In the genomic region with DNA sequence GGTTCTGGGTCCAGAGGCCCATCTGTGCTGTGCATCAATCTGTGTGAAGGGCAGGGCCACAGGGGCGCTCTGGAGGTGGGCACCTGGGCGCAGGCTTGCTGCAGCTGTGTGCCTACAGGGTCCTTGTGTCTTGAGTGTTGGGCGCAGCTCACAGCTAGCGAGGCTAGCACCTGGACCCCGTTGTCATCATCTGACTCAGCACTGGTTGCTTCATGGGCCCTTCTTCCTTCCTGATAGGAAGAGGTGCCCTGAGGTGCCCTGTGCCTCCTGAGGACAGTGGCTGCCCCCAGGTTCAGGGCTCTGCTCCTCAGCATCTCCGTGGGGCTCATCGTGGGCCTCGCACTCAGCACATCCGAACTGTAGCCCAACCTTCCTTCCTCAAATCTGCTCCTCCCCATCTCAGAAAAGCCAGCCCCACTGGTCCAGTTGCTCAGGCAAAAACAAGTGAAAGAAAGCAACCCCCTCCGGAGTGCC, we compare ENCODE assay signal across 9 cellular contexts. TPM values are rescaled to one million over a fixed set of nuclear protein-coding genes. Genes with fewer than 3 reads are reported as not detected.
DNase-seq lines count a peak whose midpoint lies in the region; ATAC-seq, FAIRE-seq and TF ChIP-seq lines count a peak whose summit lies in the region.
"Had no signal": no experiment of that assay in that cellular context is flagged by ENCODE, and none has a peak within 500 bp of the region (broad histone marks: within the 10 kb centered on the region; RNA-seq: fewer than 3 reads in every experiment).

No MANE protein-coding gene starts in this region.

- TF ChIP-seq CTCF in H1 (IDR thresholded peaks at IDR 0.05; ENCODE audit: control extremely low read depth in 1 of 3, insufficient read depth in 1 of 3, low read depth in 1 of 3, low read length in 3 of 3) (no peak), sigmoid colon (IDR thresholded peaks at IDR 0.05) (no peak)

- H3K4me1 ChIP-seq in H1 (replicated peaks in 1 of 4; ENCODE audit: control insufficient read depth in 3 of 4, insufficient read depth in 4 of 4, low read length in 3 of 4) (peaks cover 38 to 58% (median 50%) of the 10 kb centered on the region in 4 experiments), sigmoid colon (peaks cover 0 to 72% (median 67%) of the 10 kb centered on the region in 4 donors)

- TF ChIP-seq POLR2A in H1 (IDR thresholded peaks at IDR 0.05; ENCODE audit: control extremely low read depth in 1 of 2, low read depth in 2 of 2, low read length in 2 of 2) = no peak
- TF ChIP-seq POLR2A in sigmoid colon (IDR thresholded peaks at IDR 0.05) = no peak

- H3K9me3 ChIP-seq in H1 (ENCODE audit: insufficient read depth in 2 of 2, low read depth in 1 of 2, low read length in 1 of 2) (no peaks in the 10 kb centered on the region), sigmoid colon (no peaks in the 10 kb centered on the region)

- H3K27ac ChIP-seq in H1 (ENCODE audit: low read depth, low read length) (no peak overlapping the region), sigmoid colon (peak overlapping the region; percentile 62 to 82 (median 74))

- H3K14ac ChIP-seq in H1 (ENCODE audit: insufficient read length) = no peak overlapping the region

- H3K36me3 ChIP-seq in H1 (ENCODE audit: control insufficient read depth in 2 of 4, insufficient read depth in 4 of 4, low read length in 3 of 4) = peaks cover under 1 to 5% (median 2%) of the 10 kb centered on the region in 4 experiments; a peak in 6 of 8 replicates
- H3K36me3 ChIP-seq in sigmoid colon = peaks cover 0 to under 1% (median 0%) of the 10 kb centered on the region in 4 donors

- H3K18ac ChIP-seq in H1 (ENCODE audit: extremely low read depth, low read length) = no peak overlapping the region

- no peak overlapping the region for H2BK20ac ChIP-seq in H1 (ENCODE audit: low read length)

- no peak overlapping the region for H3K4ac ChIP-seq in H1 (replicated peaks; ENCODE audit: insufficient read length, low read depth, low read length)

- peak overlapping the region; percentile 82 for H2BK5ac ChIP-seq in H1 (ENCODE audit: low read depth, low read length)

- no peak overlapping the region for H4K5ac ChIP-seq in H1 (ENCODE audit: insufficient read length, low read depth, low read length)

- DNase-seq in RKO (ENCODE audit: low spot score) (peak; percentile 30), H1 (ENCODE audit: low read depth in 1 of 2, low spot score in 2 of 2) (no peak), sigmoid colon (no peak), COLO829 (ENCODE audit: low spot score) (no peak)
- DNase-seq in effector CD4-positive, alpha-beta T cell = no peak
- DNase-seq: NCI-H1092 had no signal

- FAIRE-seq in H1 (lab: Jason Lieb, UNC) = no peak

- H3K79me2 ChIP-seq in H1 (ENCODE audit: control insufficient read depth in 1 of 2, insufficient read depth in 2 of 2, low read length in 2 of 2) = peaks cover 17 to 92% of the 10 kb centered on the region in 2 experiments

- no peak overlapping the region for H2BK120ac ChIP-seq in H1 (replicated peaks; ENCODE audit: low read depth, low read length)

- WGBS in H1 (ENCODE audit: extremely low coverage in 1 of 2, insufficient coverage in 1 of 2, insufficient read length in 1 of 2, insufficient replicate concordance in 2 of 2, low coverage in 1 of 2, low lambda C conversion rate in 2 of 2, missing lambda C conversion rate in 1 of 2), 2 experiments = 78% methylated on average over 10 of the region's 10 CpGs; no CpG with 5 or more reads in 1 of the 2 experiments
- 49 to 78% methylated on average over 10 of the region's 10 CpGs for WGBS in sigmoid colon, 2 donors

- no peak overlapping the region for H3K23ac ChIP-seq in H1 (ENCODE audit: insufficient read length)

- H3K27me3 ChIP-seq in H1 (replicated peaks in 1 of 4; ENCODE audit: control insufficient read depth in 3 of 4, extremely low read depth in 1 of 4, insufficient read depth in 3 of 4, low read length in 3 of 4) = no peaks in the 10 kb centered on the region; a peak in 1 of 7 replicates
- H3K27me3 ChIP-seq in sigmoid colon = no peaks in the 10 kb centered on the region

- intact Hi-C loops in sigmoid colon (cut with DNase I) = loop anchor here (5.0 kb wide), 1 partner anchor 53 kb away; the partner anchor contains the start of gene GATAD2A

- peaks cover 37% of the 10 kb centered on the region for H3K79me1 ChIP-seq in H1 (ENCODE audit: low read depth, low read length)

- peak overlapping the region; percentile 37; the same call in 1 of the 2 replicates for H4K8ac ChIP-seq in H1 (ENCODE audit: extremely low read depth, insufficient read depth, low read length)

- H2BK12ac ChIP-seq in H1 (ENCODE audit: low read depth, low read length) = no peak overlapping the region; the same call in 1 of the 2 replicates

- no peak overlapping the region for H3K9ac ChIP-seq in H1 (replicated peaks in 1 of 4; ENCODE audit: extremely low read depth in 1 of 4, low read depth in 3 of 4, low read length in 3 of 4)

- no peak overlapping the region for H4K91ac ChIP-seq in H1 (replicated peaks; ENCODE audit: insufficient read length, low read length)

- peak; percentile 24 for ATAC-seq in GM19025 (IDR thresholded peaks at IDR 0.05; ENCODE audit: low read depth, unreplicated experiment)
- ATAC-seq in GM21786 (IDR thresholded peaks at IDR 0.05; ENCODE audit: unreplicated experiment) = no peak
- ATAC-seq in HG03196 (IDR thresholded peaks at IDR 0.05; ENCODE audit: unreplicated experiment) = no peak

- H2AFZ ChIP-seq in H1 (ENCODE audit: low read length) = no peak overlapping the region

- no peak overlapping the region for H2AK5ac ChIP-seq in H1 (ENCODE audit: low read depth, low read length)

- POLR2A ChIA-PET in H1 (lab: Charles Lee; ENCODE audit: partially characterized antibody) = interaction anchor here (0.7 to 1.0 kb wide), 2 partner anchors 12 to 22 kb away, joined by 3 read pairs; no protein-coding TSS in a partner anchor

- H3K4me2 ChIP-seq in H1 (ENCODE audit: insufficient read depth in 1 of 2, low read depth in 2 of 2, low read length in 2 of 2) = peak overlapping the region; percentile 44 to 69; a peak in 1 of 4 replicates

- peaks cover 2% of the 10 kb centered on the region; the same call in 1 of the 2 replicates for H3K23me2 ChIP-seq in H1 (ENCODE audit: low read depth, low read length)

- 0 out of 2 replicates have a peak overlapping the region, but pooled peaks have one; percentile 54 for H2BK15ac ChIP-seq in H1 (ENCODE audit: low read length)

- CTCF ChIA-PET in H1 (lab: Charles Lee; ENCODE audit: partially characterized antibody) = interaction anchor here (0.9 to 2.4 kb wide), 7 partner anchors 10 to 94 kb away, joined by 3 to 8 read pairs (median 6); no protein-coding TSS in a partner anchor

- H3K4me3 ChIP-seq in H1 (ENCODE audit: extremely low read depth in 1 of 4, insufficient read depth in 2 of 4, low read depth in 3 of 4, low read length in 4 of 4) (no peak overlapping the region), sigmoid colon (peak overlapping the region in 2 of 4 donors; percentile 4 to 9)

- TF ChIP-seq EP300 in H1 (IDR thresholded peaks at IDR 0.05; ENCODE audit: borderline replicate concordance in 1 of 2, low read depth in 2 of 2, low read length in 2 of 2) = no peak
- no peak for TF ChIP-seq EP300 in sigmoid colon (IDR thresholded peaks at IDR 0.05)

- H3K56ac ChIP-seq in H1 (replicated peaks; ENCODE audit: insufficient read length, low read depth, low read length) = no peak overlapping the region

- peaks cover 44 to 54% of the 10 kb centered on the region in 2 experiments for H4K20me1 ChIP-seq in H1 (replicated peaks in 1 of 2; ENCODE audit: control insufficient read depth in 1 of 2, insufficient read depth in 2 of 2, low read length in 2 of 2)

- no peak for TF ChIP-seq RAD21 in H1 (IDR thresholded peaks at IDR 0.05 in 1 of 2, conservative IDR thresholded peaks at IDR 0.05 in 1 of 2; ENCODE audit: low read depth in 2 of 2, low read length in 2 of 2)

TF ChIP-seq in H1, 55 proteins besides CTCF, POLR2A, EP300 and RAD21 (continues in another document):
- TF ChIP-seq TAF1 (IDR thresholded peaks at IDR 0.05; ENCODE audit: low read depth, low read length) = no peak
- no peak for TF ChIP-seq FOSL1 (IDR thresholded peaks at IDR 0.05; ENCODE audit: insufficient read depth, low read depth, low read length)

RNA-seq across cellular contexts. Expression of gene GATAD2A, which starts 54.8 kb away (rescaled TPM):
- total RNA-seq in H1 (2021; fragmentation: NEBNext Ultra II Directional; extraction: Animal tissue kit (Norgen Biotek cat#: 25700)) = 205 and 210 TPM in 2 replicates
- 38.4 and 54.9 TPM in 2 replicates for polyA plus RNA-seq in H1 (2011; rRNA removed)
- 40.1 TPM for polyA plus RNA-seq in H1 (2011; cell fraction: cytosol; rRNA removed)
- 48.0 TPM for polyA plus RNA-seq in H1 (2011; cell fraction: nucleus; rRNA removed)
- 71.5 to 98.9 TPM (median 84.3 TPM) in 4 replicates for polyA plus RNA-seq in H1 (2012, experiment 1 of 2)
- 49.7 TPM for polyA plus RNA-seq in H1 (2012, experiment 2 of 2)
- 69.1 TPM for polyA plus RNA-seq in H1 (2013, experiment 1 of 2)
- polyA plus RNA-seq in H1 (2013, experiment 2 of 2) = 71.8 TPM
- polyA minus RNA-seq in H1 (2011; rRNA and poly(A)+ RNA removed) = 22.1 and 22.6 TPM in 2 replicates
- 76.8 TPM for polyA minus RNA-seq in H1 (2011; cell fraction: cytosol; rRNA and poly(A)+ RNA removed)
- 33.9 TPM for polyA minus RNA-seq in H1 (2011; cell fraction: nucleus; rRNA and poly(A)+ RNA removed)
- 100 to 1,000 TPM in 1 of 4 donors, 10 to 100 TPM in 3; 18.5 to 138 (median 25.5) TPM for total RNA-seq in sigmoid colon
- 10 to 100 TPM; 23.4 to 50.5 (median 31.0) TPM for polyA plus RNA-seq in sigmoid colon

RNA-seq across cellular contexts. Expression of gene TSSK6, which starts 55.1 kb away (rescaled TPM):
- total RNA-seq in H1 (2021; fragmentation: NEBNext Ultra II Directional; extraction: Animal tissue kit (Norgen Biotek cat#: 25700)) = 2.9 and 3.6 TPM in 2 replicates
- polyA plus RNA-seq in H1 (2011; rRNA removed) = 7.8 and 12.1 TPM in 2 replicates
- polyA plus RNA-seq in H1 (2011; cell fraction: cytosol; rRNA removed) = 6.9 TPM
- polyA plus RNA-seq in H1 (2011; cell fraction: nucleus; rRNA removed) = 9.3 TPM
- 2.1 to 4.3 TPM (median 3.4 TPM) in 4 replicates for polyA plus RNA-seq in H1 (2012, experiment 1 of 2)
- polyA plus RNA-seq in H1 (2012, experiment 2 of 2) = 3.8 TPM
- polyA plus RNA-seq in H1 (2013, experiment 1 of 2) = 1.6 TPM
- polyA plus RNA-seq in H1 (2013, experiment 2 of 2) = 1.1 TPM
- polyA minus RNA-seq in H1 (2011; rRNA and poly(A)+ RNA removed) = 1.9 and 2.4 TPM in 2 replicates
- 2.9 TPM for polyA minus RNA-seq in H1 (2011; cell fraction: cytosol; rRNA and poly(A)+ RNA removed)
- polyA minus RNA-seq in H1 (2011; cell fraction: nucleus; rRNA and poly(A)+ RNA removed) = 8.6 TPM
- total RNA-seq in sigmoid colon = 1 to 10 TPM; 1.2 to 3.3 (median 1.5) TPM
- 1 to 10 TPM; 1.2 to 3.0 (median 2.4) TPM for polyA plus RNA-seq in sigmoid colon

RNA-seq across cellular contexts. Expression of gene NDUFA13, which starts 55.7 kb away (rescaled TPM):
- total RNA-seq in H1 (2021; fragmentation: NEBNext Ultra II Directional; extraction: Animal tissue kit (Norgen Biotek cat#: 25700)) = 413 and 425 TPM in 2 replicates
- polyA plus RNA-seq in H1 (2011; rRNA removed) (1,105 and 1,309 TPM in 2 replicates), sigmoid colon (100 to 1,000 TPM; 239 to 339 (median 283) TPM)
- 1,197 TPM for polyA plus RNA-seq in H1 (2011; cell fraction: cytosol; rRNA removed)
- polyA plus RNA-seq in H1 (2011; cell fraction: nucleus; rRNA removed) = 627 TPM
- 415 to 713 TPM (median 615 TPM) in 4 replicates for polyA plus RNA-seq in H1 (2012, experiment 1 of 2)
- polyA plus RNA-seq in H1 (2012, experiment 2 of 2) = 1,304 TPM
- 247 TPM for polyA plus RNA-seq in H1 (2013, experiment 1 of 2)
- polyA plus RNA-seq in H1 (2013, experiment 2 of 2) = 247 TPM
- polyA minus RNA-seq in H1 (2011; rRNA and poly(A)+ RNA removed) = 97.5 and 101 TPM in 2 replicates
- polyA minus RNA-seq in H1 (2011; cell fraction: cytosol; rRNA and poly(A)+ RNA removed) = 111 TPM
- polyA minus RNA-seq in H1 (2011; cell fraction: nucleus; rRNA and poly(A)+ RNA removed) = 98.8 TPM
- total RNA-seq in sigmoid colon = 100 to 1,000 TPM in 1 of 4 donors, 10 to 100 TPM in 3; 31.3 to 110 (median 55.4) TPM
